In the genomic region with DNA sequence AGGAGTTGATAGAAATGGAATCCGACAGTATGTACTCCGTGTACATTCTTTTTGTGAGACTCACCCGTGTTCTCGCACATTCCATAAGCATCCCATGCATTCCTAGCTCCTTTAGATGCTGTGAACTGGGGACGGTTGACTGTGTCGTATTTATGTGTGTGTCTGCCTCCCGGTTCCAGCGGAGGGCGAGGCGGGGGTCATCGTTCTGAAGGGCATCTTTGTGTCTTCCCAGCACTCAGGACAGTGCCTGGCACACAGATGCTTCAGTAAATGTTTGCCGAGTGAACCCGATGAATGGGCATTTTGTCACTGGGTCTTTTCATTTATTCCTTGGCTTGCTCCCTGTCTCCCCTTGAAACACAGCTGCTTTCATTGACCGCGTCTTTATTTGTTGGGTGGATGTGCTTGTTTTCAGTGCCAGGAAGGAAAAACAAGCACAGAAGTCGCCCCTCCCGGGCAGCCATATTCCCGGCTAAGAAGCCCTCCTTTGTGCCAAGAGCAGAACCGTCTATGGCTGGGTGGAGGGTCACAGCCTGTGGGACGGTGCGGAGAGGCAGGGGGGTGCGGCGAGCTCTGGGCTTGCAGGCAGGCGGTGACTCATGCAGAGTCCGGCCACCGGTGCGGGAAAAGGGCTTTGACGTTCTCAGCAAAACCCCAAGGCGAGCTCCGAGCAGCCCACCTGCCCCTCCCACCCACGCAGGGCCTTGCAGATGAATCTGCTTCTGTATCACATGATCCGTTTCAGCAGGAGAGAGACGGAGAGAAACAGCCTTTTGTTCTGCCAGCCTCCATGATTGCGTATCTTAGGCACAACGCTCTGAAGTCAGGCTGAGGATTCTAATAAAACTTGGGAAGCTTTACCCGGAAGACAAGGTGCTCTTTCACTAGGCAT, we compare ENCODE assay signal across 9 cellular contexts. TPM values are rescaled to one million over a fixed set of nuclear protein-coding genes. Genes with fewer than 3 reads are reported as not detected.
DNase-seq lines count a peak whose midpoint lies in the region; ATAC-seq and TF ChIP-seq lines count a peak whose summit lies in the region.
"Had no signal": no experiment of that assay in that cellular context is flagged by ENCODE, and none has a peak within 500 bp of the region (broad histone marks: within the 10 kb centered on the region; RNA-seq: fewer than 3 reads in every experiment).

No MANE protein-coding gene starts in this region.

- intact Hi-C loops in body of pancreas (cut with DNase I): no loop called here

- no peak for TF ChIP-seq CTCF in body of pancreas (IDR thresholded peaks at IDR 0.05)

- no peaks in the 10 kb centered on the region for H3K9me3 Mint-ChIP-seq in naive thymus-derived CD8-positive, alpha-beta T cell

- H3K9me3 ChIP-seq in HUES64 (ENCODE audit: insufficient read depth, low read depth, low read length): no peaks in the 10 kb centered on the region
- H3K9me3 ChIP-seq in body of pancreas: no peaks in the 10 kb centered on the region
- H3K9me3 ChIP-seq: neutrophil had no signal

- H3K27ac Mint-ChIP-seq in naive thymus-derived CD8-positive, alpha-beta T cell: no peak overlapping the region

- H3K4me3 Mint-ChIP-seq in naive thymus-derived CD8-positive, alpha-beta T cell: no peak overlapping the region

- 49% methylated on average over 36 of the region's 36 CpGs for WGBS in HUES64
- 44 to 61% methylated on average over 29 to 35 of the region's 36 CpGs for WGBS in body of pancreas, 2 donors

- H3K27me3 Mint-ChIP-seq in naive thymus-derived CD8-positive, alpha-beta T cell: peaks cover 23 to 53% (median 42%) of the 10 kb centered on the region in 5 donors

- H3K9ac ChIP-seq in HUES64 (ENCODE audit: low read depth, low read length): peak overlapping the region; percentile 62

- no peaks in the 10 kb centered on the region for H3K36me3 Mint-ChIP-seq in naive thymus-derived CD8-positive, alpha-beta T cell

- TF ChIP-seq POLR2A in body of pancreas (IDR thresholded peaks at IDR 0.05): peak in 1 of 3 donors; percentile 18

- no peaks in the 10 kb centered on the region for H3K36me3 ChIP-seq in HUES64 (ENCODE audit: insufficient read depth, low read length)
- no peaks in the 10 kb centered on the region for H3K36me3 ChIP-seq in body of pancreas (replicated peaks in 1 of 2; ENCODE audit: insufficient read depth in 1 of 2, low read depth in 2 of 2)
- H3K36me3 ChIP-seq: neutrophil had no signal

- H3K4me1 Mint-ChIP-seq in naive thymus-derived CD8-positive, alpha-beta T cell: peaks cover 6 to 10% (median 7%) of the 10 kb centered on the region in 4 donors

- ATAC-seq in body of pancreas (peak; percentile 46), GM19467 (IDR thresholded peaks at IDR 0.05; ENCODE audit: unreplicated experiment) (no peak)
- ATAC-seq in naive thymus-derived CD8-positive, alpha-beta T cell: no peak

- no peaks in the 10 kb centered on the region for H3K27me3 ChIP-seq in HUES64 (ENCODE audit: insufficient read depth, low read length)
- H3K27me3 ChIP-seq in body of pancreas: no peaks in the 10 kb centered on the region

- peaks cover 20% of the 10 kb centered on the region for H3K4me1 ChIP-seq in HUES64 (ENCODE audit: insufficient read depth, low read length)
- H3K4me1 ChIP-seq in body of pancreas: peaks cover 11% of the 10 kb centered on the region

- POLR2A ChIA-PET in naive thymus-derived CD8-positive, alpha-beta T cell (lab: Charles Lee): no interaction called here

- peak overlapping the region; percentile 8; the same call in 1 of the 2 replicates for H3K4me3 ChIP-seq in HUES64 (ENCODE audit: low read length)
- H3K4me3 ChIP-seq in body of pancreas: no peak overlapping the region
- H3K4me3 ChIP-seq in skin epidermis: peak overlapping the region in 2 of 7 experiments; percentile 1 to 19

- peak; percentile 37 to 59 (median 50) for DNase-seq in body of pancreas
- DNase-seq in iPS-NIHi7 (ENCODE audit: extremely low spot score): peak; percentile 77
- DNase-seq in GOT3 (lab: John Stamatoyannopoulos, UW): no peak
- DNase-seq in activated T-cell treated with anti-CD3 and anti-CD28 coated beads for 4 hours: no peak
- no peak for DNase-seq in naive thymus-derived CD8-positive, alpha-beta T cell

- 0 out of 2 replicates have a peak overlapping the region, but pooled peaks have one; percentile 3 for H3K27ac ChIP-seq in HUES64 (ENCODE audit: low read depth, low read length)
- H3K27ac ChIP-seq in body of pancreas: no peak overlapping the region
- H3K27ac ChIP-seq in skin epidermis: peak overlapping the region in 13 of 21 experiments; percentile 4 to 71 (median 29)
- H3K27ac ChIP-seq: neutrophil had no signal

RNA-seq across cellular contexts. Expression of gene PSMG4, which starts 11.2 kb away (rescaled TPM):
- polyA plus RNA-seq in HUES64 (2013, experiment 1 of 2): 28.6 TPM
- polyA plus RNA-seq in HUES64 (2013, experiment 2 of 2): 34.4 TPM
- 10 to 100 TPM; 10.9 to 11.2 TPM for total RNA-seq in body of pancreas
- 10 to 100 TPM; 39.2 to 39.4 TPM for total RNA-seq in naive thymus-derived CD8-positive, alpha-beta T cell
- polyA plus RNA-seq in naive thymus-derived CD8-positive, alpha-beta T cell: 10 to 100 TPM; 66.4 to 69.4 (median 67.2) TPM

RNA-seq across cellular contexts. Expression of gene TUBB2B, which starts 20.0 kb away (rescaled TPM):
- 576 TPM for polyA plus RNA-seq in HUES64 (2013, experiment 1 of 2)
- 669 TPM for polyA plus RNA-seq in HUES64 (2013, experiment 2 of 2)
- total RNA-seq in body of pancreas: 10 to 100 TPM in 1 of 2 donors, 1 to 10 TPM in 1; 1.3 to 10.6 TPM
- total RNA-seq in naive thymus-derived CD8-positive, alpha-beta T cell: not detected
- polyA plus RNA-seq in naive thymus-derived CD8-positive, alpha-beta T cell: under 1 TPM in 2 of 3 donors, not detected in 1; 0.08 to 0.20 TPM

Comparison
In these comparisons a context has a peak if more than half of its experiments do, and no peak if none do; other contexts are left out.
1. H3K27ac ChIP-seq: peak in HUES64 (single experiment) and skin epidermis (13 of 21); none in body of pancreas (0 of 4).
2. DNase-seq: peak in body of pancreas (4 of 4) and iPS-NIHi7 (single experiment); none in GOT3 (single experiment), activated T-cell treated with anti-CD3 and anti-CD28 coated beads for 4 hours (single experiment) and naive thymus-derived CD8-positive, alpha-beta T cell (0 of 10).